ENCODE assay signal across 9 cellular contexts in genomic region chr13:40985596-40986327, GRCh38. TPM values are rescaled to one million over a fixed set of nuclear protein-coding genes. Genes with fewer than 3 reads are reported as not detected.
DNase-seq lines count a peak whose midpoint lies in the region; ATAC-seq and TF ChIP-seq lines count a peak whose summit lies in the region.
"Had no signal": no experiment of that assay in that cellular context is flagged by ENCODE, and none has a peak within 500 bp of the region (broad histone marks: within the 10 kb centered on the region; RNA-seq: fewer than 3 reads in every experiment).

No MANE protein-coding gene starts in this region.

- intact Hi-C loops in ascending aorta (cut with DNase I) = no loop called here
- intact Hi-C loops in thyroid gland (cut with DNase I) = no loop called here

- DNase-seq in activated T-cell treated with anti-CD3 and anti-CD28 coated beads, Interleukin-2, amount 50 U/mL, for 24 hours = no peak
- DNase-seq in activated T-cell treated with anti-CD3 and anti-CD28 coated beads for 4 hours = no peak
- DNase-seq in ascending aorta (ENCODE audit: low spot score in 2 of 2) = no peak
- no peak for DNase-seq in mesothelial cell of epicardium (ENCODE audit: low spot score in 2 of 2, unreplicated experiment in 2 of 2)
- DNase-seq in thyroid gland = no peak
- no peak for DNase-seq in erythroblast (lab: John Stamatoyannopoulos, UW)
- DNase-seq in NCI-H1048 (lab: John Stamatoyannopoulos, UW) = no peak
- DNase-seq: NCI-H2171 had no signal

- H3K27ac Mint-ChIP-seq in activated T-cell treated with anti-CD3 and anti-CD28 coated beads, Interleukin-2, amount 50 U/mL, for 24 hours = peak overlapping the region; percentile 98
- H3K27ac Mint-ChIP-seq in mesothelial cell of epicardium = peak overlapping the region; percentile 66

- H3K27ac ChIP-seq in ascending aorta = peak overlapping the region; percentile 4 to 73
- peak overlapping the region; percentile 86 to 87 (median 87) for H3K27ac ChIP-seq in thyroid gland

- H3K9me3 ChIP-seq in ascending aorta = no peaks in the 10 kb centered on the region
- no peaks in the 10 kb centered on the region for H3K9me3 ChIP-seq in thyroid gland

- peak overlapping the region; percentile 11 to 50 for H3K4me3 ChIP-seq in ascending aorta
- no peak overlapping the region for H3K4me3 ChIP-seq in thyroid gland (replicated peaks in 1 of 3)

- H3K9me3 Mint-ChIP-seq in activated T-cell treated with anti-CD3 and anti-CD28 coated beads, Interleukin-2, amount 50 U/mL, for 24 hours = no peaks in the 10 kb centered on the region
- no peaks in the 10 kb centered on the region for H3K9me3 Mint-ChIP-seq in mesothelial cell of epicardium

- no peaks in the 10 kb centered on the region for H3K27me3 Mint-ChIP-seq in activated T-cell treated with anti-CD3 and anti-CD28 coated beads, Interleukin-2, amount 50 U/mL, for 24 hours
- H3K27me3 Mint-ChIP-seq in mesothelial cell of epicardium (ENCODE audit: low read depth) = no peaks in the 10 kb centered on the region

- no peak for TF ChIP-seq POLR2A in thyroid gland (IDR thresholded peaks at IDR 0.05)
- no peak for TF ChIP-seq POLR2A in erythroblast (IDR thresholded peaks at IDR 0.05; ENCODE audit: low read length)

- H3K4me1 ChIP-seq in ascending aorta (peaks cover 7 to 21% of the 10 kb centered on the region in 2 donors), thyroid gland (peaks cover 59 to 62% of the 10 kb centered on the region in 2 donors)

- H3K27me3 ChIP-seq in ascending aorta (no peaks in the 10 kb centered on the region), thyroid gland (no peaks in the 10 kb centered on the region)

- H3K36me3 ChIP-seq in ascending aorta (no peaks in the 10 kb centered on the region), thyroid gland (no peaks in the 10 kb centered on the region)

- H3K4me3 Mint-ChIP-seq in activated T-cell treated with anti-CD3 and anti-CD28 coated beads, Interleukin-2, amount 50 U/mL, for 24 hours = peak overlapping the region; percentile 81
- no peak overlapping the region for H3K4me3 Mint-ChIP-seq in mesothelial cell of epicardium

- no peak for ATAC-seq in HG03135 (IDR thresholded peaks at IDR 0.05; ENCODE audit: unreplicated experiment)

- TF ChIP-seq CTCF in ascending aorta (IDR thresholded peaks at IDR 0.05) (no peak), mesothelial cell of epicardium (IDR thresholded peaks at IDR 0.05; ENCODE audit: unreplicated experiment) (no peak), thyroid gland (IDR thresholded peaks at IDR 0.05) (no peak)

- H3K36me3 Mint-ChIP-seq in activated T-cell treated with anti-CD3 and anti-CD28 coated beads, Interleukin-2, amount 50 U/mL, for 24 hours (ENCODE audit: low read depth) = peaks cover 18% of the 10 kb centered on the region
- no peaks in the 10 kb centered on the region for H3K36me3 Mint-ChIP-seq in mesothelial cell of epicardium

- 54 to 58% methylated on average over 5 of the region's 5 CpGs for WGBS in thyroid gland, 2 donors

- H3K4me1 Mint-ChIP-seq in activated T-cell treated with anti-CD3 and anti-CD28 coated beads, Interleukin-2, amount 50 U/mL, for 24 hours (ENCODE audit: low read depth) = peaks cover 76% of the 10 kb centered on the region
- H3K4me1 Mint-ChIP-seq in mesothelial cell of epicardium = peaks cover 48% of the 10 kb centered on the region

RNA-seq across cellular contexts. Expression of gene ELF1, which starts 33.4 kb away (rescaled TPM):
- 105 TPM for total RNA-seq in ascending aorta
- total RNA-seq in mesothelial cell of epicardium = 76.9 to 78.0 TPM (median 77.4 TPM) in 3 replicates
- 100 to 1,000 TPM; 105 to 119 (median 110) TPM for total RNA-seq in thyroid gland

Comparison
In these comparisons a context has a peak if more than half of its experiments do, and no peak if none do; other contexts are left out.
1. H3K4me3 ChIP-seq: peak in ascending aorta (2 of 2); none in thyroid gland (0 of 3).